Comparison of ENCODE assay signal across 9 cellular contexts in the genomic region with DNA sequence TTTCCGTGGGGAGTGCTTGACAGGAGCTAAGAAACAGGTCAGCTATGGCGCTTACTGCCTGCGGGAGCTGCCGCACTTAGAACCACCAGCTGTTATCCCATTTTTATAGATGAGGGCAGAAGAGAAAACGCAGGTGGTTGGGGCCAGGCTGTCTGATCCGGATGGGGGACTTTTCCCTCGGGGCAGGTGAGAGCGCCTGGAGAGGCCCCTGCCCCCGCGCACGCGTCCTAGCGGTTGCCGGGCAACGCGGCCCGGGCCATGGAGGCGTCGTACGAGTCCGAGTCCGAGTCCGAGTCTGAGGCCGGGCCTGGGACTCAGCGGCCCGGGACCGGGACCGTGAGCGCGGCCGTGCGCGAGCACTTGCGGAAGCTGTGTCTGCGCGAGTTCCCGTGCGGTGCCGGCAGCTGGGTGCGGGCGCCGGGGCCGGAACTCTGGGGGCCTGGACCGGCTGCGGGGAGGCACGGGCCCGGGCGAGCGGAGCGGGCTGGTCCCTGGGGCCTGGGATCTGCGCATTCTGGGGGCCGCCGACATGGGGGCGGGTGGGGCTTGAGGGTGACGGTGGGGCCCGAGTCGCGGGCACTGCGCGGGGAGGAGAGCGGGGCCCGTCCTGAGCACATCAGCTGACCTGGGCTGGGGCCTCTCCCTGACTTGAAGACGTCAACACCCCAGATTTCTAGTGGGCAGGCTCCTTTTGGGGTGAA. TPM values are rescaled to one million over a fixed set of nuclear protein-coding genes. Genes with fewer than 3 reads are reported as not detected.
DNase-seq lines count a peak whose midpoint lies in the region; ATAC-seq, FAIRE-seq and TF ChIP-seq lines count a peak whose summit lies in the region.
"Had no signal": no experiment of that assay in that cellular context is flagged by ENCODE, and none has a peak within 500 bp of the region (broad histone marks: within the 10 kb centered on the region; RNA-seq: fewer than 3 reads in every experiment).

A gene with protein sequence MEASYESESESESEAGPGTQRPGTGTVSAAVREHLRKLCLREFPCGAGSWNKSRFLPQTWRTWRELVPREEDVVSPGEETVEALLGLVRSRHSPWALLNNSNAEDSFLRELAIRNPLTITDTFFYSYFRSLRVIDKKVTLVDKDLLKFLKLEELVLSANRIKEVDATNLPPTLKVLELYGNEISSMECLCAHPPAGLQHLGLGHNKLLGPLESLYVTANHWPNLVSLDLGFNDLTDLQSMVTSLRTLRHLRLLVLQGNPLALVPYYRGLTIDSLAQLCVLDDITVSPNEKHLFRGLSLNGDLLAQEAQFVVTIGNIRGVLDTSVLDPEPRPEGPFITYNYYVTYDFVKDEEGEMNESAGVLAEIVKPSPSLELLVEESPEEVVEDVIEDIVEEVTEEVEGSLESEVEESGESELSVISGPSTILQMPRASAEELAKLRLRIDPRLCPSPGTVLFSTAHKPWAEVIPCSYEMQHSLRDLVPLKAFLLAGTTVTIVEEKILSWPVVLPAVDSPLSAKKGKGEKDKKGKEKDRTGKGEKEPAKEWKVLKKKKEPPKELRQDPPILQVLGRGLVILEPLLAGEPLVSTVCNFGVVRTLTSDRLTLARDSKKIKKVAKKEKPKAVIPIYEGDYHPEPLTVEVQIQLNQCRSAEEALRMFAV (plus strand): TSS at position 237 of the 701 bp plus-strand sequence. CDS start 22 bp downstream, at position 259.

- TF ChIP-seq CTCF in pancreas (IDR thresholded peaks at IDR 0.05) = no peak

- H3K4me1 ChIP-seq in pancreas = peaks cover 0 to 4% (median 0%) of the 10 kb centered on the region in 3 donors

- DNase-seq in DMS 273 treated with DMSO at 0.1 percent for 48 hours (lab: John Stamatoyannopoulos, UW) (peak; percentile 6), NCI-H2107 (lab: John Stamatoyannopoulos, UW) (peak; percentile 38), cardiac septum (ENCODE audit: low spot score) (peak; percentile 78), pancreas (peak; percentile 25 to 79 (median 49)), erythroblast (lab: John Stamatoyannopoulos, UW) (no peak)
- DNase-seq in activated effector memory CD4-positive, alpha-beta T cell treated with anti-CD3 and anti-CD28 coated beads, Interleukin-2, amount 50 U/mL, for 16 hours = peak; percentile 67

- no peak within 1 kb of the TSS for H3K27ac ChIP-seq in pancreas

- peak within 1 kb of the TSS; percentile 18 to 51 (median 34) for H3K4me3 ChIP-seq in pancreas

- FAIRE-seq in pancreas (lab: Jason Lieb, UNC) = no peak

- ATAC-seq in pancreas (peak; percentile 87 to 97 (median 90)), GM18511 (IDR thresholded peaks at IDR 0.05; ENCODE audit: unreplicated experiment) (no peak), GM21529 (IDR thresholded peaks at IDR 0.05; ENCODE audit: unreplicated experiment) (no peak)

- intact Hi-C loops in cardiac septum (cut with DNase I) = no loop called here
- intact Hi-C loops in pancreas (cut with DNase I) = loop anchor here in 1 of 3 donors (10.0 kb wide), 1 partner anchor 128 kb away; no protein-coding TSS in a partner anchor

- 5 to 8% methylated on average over 45 to 63 of the region's 63 CpGs for WGBS in pancreas, 2 donors

- no peaks in the 10 kb centered on the region for H3K36me3 ChIP-seq in pancreas

- TF ChIP-seq POLR2A in erythroblast (IDR thresholded peaks at IDR 0.05; ENCODE audit: low read length) = no peak

- H3K9me3 ChIP-seq in pancreas = no peaks in the 10 kb centered on the region

- no peaks in the 10 kb centered on the region for H3K27me3 ChIP-seq in pancreas

RNA-seq across cellular contexts. Expression of the gene that starts here (rescaled TPM):
- total RNA-seq in cardiac septum (0.43 TPM), pancreas (1 to 10 TPM in 1 of 6 donors, under 1 TPM in 5; 0.12 to 1.3 (median 0.47) TPM)
- polyA plus RNA-seq in pancreas = 1 to 10 TPM in 1 of 2 donors, under 1 TPM in 1; 0.57 to 1.6 TPM
- total RNA-seq: HT1080 had no signal

Comparison
In these comparisons a context has a peak if more than half of its experiments do, and no peak if none do; other contexts are left out.
1. Peak in DNase-seq in cardiac septum; RNA of the gene not detected or under 1 TPM.
2. DNase-seq: peak in DMS 273 treated with DMSO at 0.1 percent for 48 hours (single experiment), NCI-H2107 (single experiment), activated effector memory CD4-positive, alpha-beta T cell treated with anti-CD3 and anti-CD28 coated beads, Interleukin-2, amount 50 U/mL, for 16 hours (single experiment) and pancreas (6 of 6); none in erythroblast (0 of 2).
3. ATAC-seq: peak in pancreas (4 of 4); none in GM18511 (single experiment) and GM21529 (single experiment).